In genomic region chr17:72038427-72038826, GRCh38 we compare ENCODE assay signal across 23 cellular contexts.
DNase-seq lines count a peak whose midpoint lies in the region; ATAC-seq, FAIRE-seq and TF ChIP-seq lines count a peak whose summit lies in the region.
"Had no signal": no experiment of that assay in that cellular context is flagged by ENCODE, and none has a peak within 500 bp of the region (broad histone marks: within the 10 kb centered on the region; RNA-seq: fewer than 3 reads in every experiment).

No MANE protein-coding gene starts in this region.

- DNase-seq in GM06990 (ENCODE audit: extremely low read depth, insufficient read length) (peak; percentile 36), GM12891 (ENCODE audit: insufficient read length, low spot score) (no peak), H54 (ENCODE audit: insufficient read length, low spot score) (no peak), GM12878 (ENCODE audit: low read depth, low spot score) (no peak), KBM-7 (no peak)
- no peak for DNase-seq in stimulated activated CD4-positive, alpha-beta T cell treated with anti-CD3 and anti-CD28 coated beads, Interleukin-2, amount 100 ng/mL, for 24 hours
- DNase-seq in stimulated activated CD4-positive, alpha-beta T cell treated with anti-CD3 and anti-CD28 coated beads, Interleukin-12 subunit alpha, Interleukin-12 subunit beta, amount 100 ng/mL, for 4 hours, result no peak
- DNase-seq: 8988T; ACHN; AML-193; BE2C; CD4-positive, alpha-beta T cell; CD8-positive, alpha-beta memory T cell; DMS53; DMS79 treated with DMSO at 0.1 percent for 48 hours; GF-D8; HFFc6 had no signal

- H3K27me3 ChIP-seq in GM06990 (replicated peaks; ENCODE audit: control insufficient read depth, insufficient read depth, low read length), result no peaks in the 10 kb centered on the region
- no peaks in the 10 kb centered on the region for H3K27me3 ChIP-seq in GM12878 (replicated peaks in 1 of 2; ENCODE audit: control insufficient read depth in 2 of 2, insufficient read depth in 2 of 2, low read length in 1 of 2)
- H3K27me3 ChIP-seq: BE2C; BLaER1 treated with 17β-estradiol and CSF1 and Interleukin-3, amounts not matched to agents 10 nM and 100 nM had no signal

- RAD21 ChIA-PET in GM12878 (lab: Charles Lee; ENCODE audit: unreplicated experiment), result interaction anchor here (0.7 kb wide), 1 partner anchor 100 kb away, joined by 3 read pairs; no protein-coding TSS in a partner anchor

- H3K9me3 ChIP-seq in GM12878 (replicated peaks; ENCODE audit: control insufficient read depth, insufficient read depth, low read length), result peaks cover 13% of the 10 kb centered on the region; the same call in 2 of the 3 replicates
- H3K9me3 ChIP-seq: A549; BE2C; BLaER1 treated with 17β-estradiol and CSF1 and Interleukin-3, amounts not matched to agents 10 nM and 100 nM; HAP-1 had no signal

- ATAC-seq in GM12878, result no peak; the same call in 2 of the 3 replicates
- ATAC-seq: A549, GM23338 had no signal

- H3K9ac ChIP-seq in GM12878 (ENCODE audit: control insufficient read depth, insufficient read depth, low read length), result no peak overlapping the region
- H3K9ac ChIP-seq: BLaER1 treated with 17β-estradiol and CSF1 and Interleukin-3, amounts not matched to agents 10 nM and 100 nM had no signal

- no peak overlapping the region for H2AFZ ChIP-seq in GM12878 (ENCODE audit: control insufficient read depth, low read depth, low read length)
- H2AFZ ChIP-seq: GM23338 had no signal

- CTCF ChIA-PET in GM12878 (lab: Yijun Ruan, JAX), result interaction anchor here (0.6 to 1.4 kb wide), 2 partner anchors 12 to 17 kb away, joined by 3 read pairs; no protein-coding TSS in a partner anchor

- TF ChIP-seq RAD21 in GM12878 (IDR thresholded peaks at IDR 0.05; ENCODE audit: insufficient read depth, low read depth, low read length), result no peak

- no peaks in the 10 kb centered on the region for H3K36me3 ChIP-seq in GM06990 (ENCODE audit: control insufficient read depth, insufficient read depth, low read length)
- no peaks in the 10 kb centered on the region for H3K36me3 ChIP-seq in GM12878 (ENCODE audit: control insufficient read depth in 2 of 2, insufficient read depth in 2 of 2, low read length in 1 of 2)
- H3K36me3 ChIP-seq: BE2C; BLaER1 treated with 17β-estradiol and CSF1 and Interleukin-3, amounts not matched to agents 10 nM and 100 nM; HAP-1 had no signal

- POLR2A ChIA-PET in GM12878 (lab: Charles Lee), result no interaction called here

- TF ChIP-seq CTCF in GM06990 (IDR thresholded peaks at IDR 0.05; ENCODE audit: insufficient read depth, low read length, poor library complexity, severe bottlenecking) (no peak), GM12878 (IDR thresholded peaks at IDR 0.05 in 2 of 3, conservative IDR thresholded peaks at IDR 0.05 in 1 of 3; ENCODE audit: control insufficient read depth in 2 of 3, extremely low read depth in 1 of 3, insufficient read depth in 1 of 3, low read depth in 3 of 3, low read length in 3 of 3) (no peak)

- SMC1A ChIA-PET in GM12878 (lab: Charles Lee; ENCODE audit: uncharacterized antibody, unreplicated experiment), result interaction anchor here (1.0 to 1.5 kb wide), 6 partner anchors 12 to 37 kb away, joined by 3 to 4 read pairs (median 3); no protein-coding TSS in a partner anchor

- H3K4me3 ChIP-seq in GM06990 (replicated peaks; ENCODE audit: low read depth, low read length) (no peak overlapping the region), GM12878 (no peak overlapping the region)
- H3K4me3 ChIP-seq: A549; BLaER1 treated with 17β-estradiol and CSF1 and Interleukin-3, amounts not matched to agents 10 nM and 100 nM; GM23338; HAP-1 had no signal

- TF ChIP-seq EP300 in GM12878 (IDR thresholded peaks at IDR 0.05; ENCODE audit: borderline replicate concordance in 1 of 2, control insufficient read depth in 1 of 2, low read depth in 2 of 2, low read length in 2 of 2), result no peak

- no TSS peak for BruUV-seq in GM12878 (replicated peaks; lab: Mats Ljungman, UMichigan)

- no peak overlapping the region for H3K4me2 ChIP-seq in GM12878 (ENCODE audit: control insufficient read depth, insufficient read depth)
- H3K4me2 ChIP-seq: A549; BLaER1 treated with 17β-estradiol and CSF1 and Interleukin-3, amounts not matched to agents 10 nM and 100 nM; GM23338 had no signal

- peaks cover 29% of the 10 kb centered on the region for H3K4me1 ChIP-seq in GM12878 (ENCODE audit: control insufficient read depth, insufficient read depth, low read length)
- H3K4me1 ChIP-seq: A549, HAP-1 had no signal

- intact Hi-C loops in GM12878 (cut with micrococcal nuclease; ENCODE audit: unreplicated experiment), result loop anchor here (10.0 kb wide), 1 partner anchor 564 kb away; no protein-coding TSS in a partner anchor

- FAIRE-seq in GM12891 (lab: Jason Lieb, UNC), result peak; percentile 26
- FAIRE-seq in H54 (lab: Jason Lieb, UNC), result peak; percentile 71
- FAIRE-seq in GM12878 (lab: Jason Lieb, UNC), result no peak
- FAIRE-seq: D721Med, GM12892 had no signal

- H4K20me1 ChIP-seq in GM12878 (ENCODE audit: control insufficient read depth, insufficient read depth), result no peaks in the 10 kb centered on the region
- H4K20me1 ChIP-seq: BLaER1 treated with 17β-estradiol and CSF1 and Interleukin-3, amounts not matched to agents 10 nM and 100 nM had no signal

- peak overlapping the region; percentile 5; the same call in 1 of the 2 replicates for H3K27ac ChIP-seq in GM12878 (ENCODE audit: control insufficient read depth, insufficient read depth)
- H3K27ac ChIP-seq: A549; BLaER1 treated with 17β-estradiol and CSF1 and Interleukin-3, amounts not matched to agents 10 nM and 100 nM had no signal

- H3K79me2 ChIP-seq in GM12878 (ENCODE audit: control insufficient read depth, insufficient read depth, low read length), result no peaks in the 10 kb centered on the region

- TF ChIP-seq POLR2A in GM12891 (IDR thresholded peaks at IDR 0.05; ENCODE audit: low read depth, low read length), result no peak
- no peak for TF ChIP-seq POLR2A in H54 (IDR thresholded peaks at IDR 0.05; ENCODE audit: low read depth, low read length)
- TF ChIP-seq POLR2A in GM12878 (IDR thresholded peaks at IDR 0.05; ENCODE audit: low read depth, low read length), result no peak

- in situ Hi-C loops in GM12878 (cut with MboI), result no loop called here
- in situ Hi-C loops in KBM-7 (cut with MboI; ENCODE audit: low pct_unique_long_range_greater_than_20kb, low sequenced_read_pairs), result no loop called here

TF ChIP-seq in GM12891, 5 proteins besides CTCF, POLR2A, EP300 and RAD21:
- TF ChIP-seq PAX5 (IDR thresholded peaks at IDR 0.05; ENCODE audit: insufficient read depth, low read length, severe bottlenecking), result no peak
- TF ChIP-seq SPI1 (IDR thresholded peaks at IDR 0.05; ENCODE audit: low read depth, low read length), result no peak
- TF ChIP-seq POLR2AphosphoS5 (IDR thresholded peaks at IDR 0.05; ENCODE audit: low read depth, low read length), result no peak
- no peak for TF ChIP-seq POU2F2 (IDR thresholded peaks at IDR 0.05; ENCODE audit: low read depth, low read length)
- no peak for TF ChIP-seq TAF1 (IDR thresholded peaks at IDR 0.05; ENCODE audit: low read depth, low read length)
TF ChIP-seq in GM12891: peak in this region for 0.

TF ChIP-seq in GM12878, 131 proteins besides CTCF, POLR2A, EP300 and RAD21:
- TF ChIP-seq RUNX3 (IDR thresholded peaks at IDR 0.05; ENCODE audit: low read length) (peak; percentile 15; the same call in 1 of the 2 replicates), MEF2B (IDR thresholded peaks at IDR 0.05; ENCODE audit: partially characterized antibody, poor library complexity, severe bottlenecking) (no peak)
